ENCODE assay signal across 8 cellular contexts in genomic region chr15:45429974-45430792, GRCh38. TPM values are rescaled to one million over a fixed set of nuclear protein-coding genes. Genes with fewer than 3 reads are reported as not detected.
DNase-seq lines count a peak whose midpoint lies in the region; ATAC-seq lines count a peak whose summit lies in the region.

No MANE protein-coding gene starts in this region.

- DNase-seq in EH (ENCODE audit: low read depth) (peak; percentile 56), HCEC 1CT (peak; percentile 13), NCI-H526 (lab: John Stamatoyannopoulos, UW) (peak; percentile 31 to 68), activated T-cell treated with anti-CD3 and anti-CD28 coated beads for 24 hours (ENCODE audit: low read depth) (peak; percentile 79)
- peak; percentile 95 to 97 for DNase-seq in stimulated activated effector memory CD8-positive, alpha-beta T cell treated with anti-CD3 and anti-CD28 coated beads, Interleukin-12 subunit alpha, Interleukin-12 subunit beta, amount 100 ng/mL, for 72 hours (ENCODE audit: low spot score in 2 of 2)

- H3K4me1 ChIP-seq in muscle layer of duodenum (ENCODE audit: control insufficient read depth in 1 of 2, insufficient read depth in 2 of 2, low read length in 2 of 2), result peaks cover 0 to 4% of the 10 kb centered on the region in 2 donors

- H3K36me3 ChIP-seq in muscle layer of duodenum (ENCODE audit: control insufficient read depth in 1 of 2, insufficient read depth in 2 of 2, low read length in 2 of 2), result no peaks in the 10 kb centered on the region

- peak overlapping the region; percentile 46 for H3K4me3 Mint-ChIP-seq in stimulated activated effector memory CD8-positive, alpha-beta T cell treated with anti-CD3 and anti-CD28 coated beads, Interleukin-12 subunit alpha, Interleukin-12 subunit beta, amount 100 ng/mL, for 72 hours

- peak; percentile 85 for ATAC-seq in esophagus mucosa
- peak; percentile 94 for ATAC-seq in stimulated activated effector memory CD8-positive, alpha-beta T cell treated with anti-CD3 and anti-CD28 coated beads, Interleukin-12 subunit alpha, Interleukin-12 subunit beta, amount 100 ng/mL, for 72 hours
- no peak for ATAC-seq in GM18519 (IDR thresholded peaks at IDR 0.05; ENCODE audit: low FRiP score, unreplicated experiment)

- no peak overlapping the region for H3K27ac Mint-ChIP-seq in stimulated activated effector memory CD8-positive, alpha-beta T cell treated with anti-CD3 and anti-CD28 coated beads, Interleukin-12 subunit alpha, Interleukin-12 subunit beta, amount 100 ng/mL, for 72 hours

- no peak overlapping the region for H3K27ac ChIP-seq in muscle layer of duodenum (ENCODE audit: low read length)

- no peaks in the 10 kb centered on the region for H3K9me3 Mint-ChIP-seq in stimulated activated effector memory CD8-positive, alpha-beta T cell treated with anti-CD3 and anti-CD28 coated beads, Interleukin-12 subunit alpha, Interleukin-12 subunit beta, amount 100 ng/mL, for 72 hours

- no peaks in the 10 kb centered on the region for H3K9me3 ChIP-seq in muscle layer of duodenum (ENCODE audit: control insufficient read depth in 1 of 2, low read length in 2 of 2)

- H3K36me3 Mint-ChIP-seq in stimulated activated effector memory CD8-positive, alpha-beta T cell treated with anti-CD3 and anti-CD28 coated beads, Interleukin-12 subunit alpha, Interleukin-12 subunit beta, amount 100 ng/mL, for 72 hours, result no peaks in the 10 kb centered on the region

- H3K4me1 Mint-ChIP-seq in stimulated activated effector memory CD8-positive, alpha-beta T cell treated with anti-CD3 and anti-CD28 coated beads, Interleukin-12 subunit alpha, Interleukin-12 subunit beta, amount 100 ng/mL, for 72 hours, result no peaks in the 10 kb centered on the region

- peak overlapping the region; percentile 37 to 57 for H3K4me3 ChIP-seq in muscle layer of duodenum (ENCODE audit: low read depth in 1 of 2, low read length in 2 of 2)

- no peaks in the 10 kb centered on the region for H3K27me3 ChIP-seq in muscle layer of duodenum (ENCODE audit: low read depth, low read length)

RNA-seq across cellular contexts. Expression of gene GATM, which starts 51.8 kb away (rescaled TPM):
- 11.3 TPM for total RNA-seq in esophagus mucosa

Comparison
In these comparisons a context has a peak if more than half of its experiments do, and no peak if none do; other contexts are left out.
1. DNase-seq: peak in every context shown above with its lines; median percentile 96 in stimulated activated effector memory CD8-positive, alpha-beta T cell treated with anti-CD3 and anti-CD28 coated beads, Interleukin-12 subunit alpha, Interleukin-12 subunit beta, amount 100 ng/mL, for 72 hours; 79 in activated T-cell treated with anti-CD3 and anti-CD28 coated beads for 24 hours; 56 in EH; 50 in NCI-H526; 13 in HCEC 1CT.